Comparison of ENCODE assay signal across 20 cellular contexts in the genomic region with DNA sequence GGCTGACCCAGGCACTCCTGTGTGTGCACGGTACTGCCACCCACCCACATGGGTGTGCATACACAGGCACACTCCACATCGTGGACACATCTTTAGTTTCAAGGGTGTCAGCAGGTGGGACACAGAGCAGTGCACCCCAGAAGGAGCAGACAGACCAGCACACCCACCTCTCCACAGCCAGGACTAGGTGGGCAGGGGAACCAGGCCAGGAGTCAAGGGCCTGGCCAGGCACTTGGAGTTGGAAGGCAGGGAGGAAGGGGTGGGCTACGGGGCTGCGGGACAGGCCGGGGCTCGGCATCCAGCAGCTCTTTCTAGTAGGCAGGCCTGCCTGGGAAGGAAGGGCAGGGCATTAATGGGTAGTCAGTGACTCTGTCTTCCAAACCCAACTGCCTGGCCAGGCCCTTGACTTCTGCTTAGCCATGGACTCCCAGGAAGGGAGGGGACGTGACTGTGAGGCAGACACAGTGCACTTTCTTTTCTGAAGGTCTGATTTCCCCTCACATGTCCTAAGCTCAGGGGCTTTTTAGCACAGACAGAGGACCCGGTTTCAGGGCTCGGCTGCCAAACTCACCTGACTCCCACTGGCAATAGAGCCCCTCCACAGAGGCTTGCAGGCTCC. TPM values are rescaled to one million over a fixed set of nuclear protein-coding genes. Genes with fewer than 3 reads are reported as not detected.
DNase-seq lines count a peak whose midpoint lies in the region; ATAC-seq, FAIRE-seq and TF ChIP-seq lines count a peak whose summit lies in the region.
"Had no signal": no experiment of that assay in that cellular context is flagged by ENCODE, and none has a peak within 500 bp of the region (broad histone marks: within the 10 kb centered on the region; RNA-seq: fewer than 3 reads in every experiment).

No MANE protein-coding gene starts in this region.

- ATAC-seq in natural killer cell (no peak), activated B cell treated with CpG ODN at 0.5 μM for 24 hours (ENCODE audit: low read depth) (no peak), omental fat pad (ENCODE audit: low FRiP score) (no peak)
- ATAC-seq in natural killer cell treated with Interleukin-12 subunit alpha and Interleukin-12 subunit beta and Interleukin-15 and Interleukin-18, amount 100 ng/mL, for 72 hours = no peak
- ATAC-seq: activated naive CD8-positive, alpha-beta T cell treated with anti-CD3 and anti-CD28 coated beads, Interleukin-2, amount 50 U/mL, for 24 hours had no signal

- H3K4me1 Mint-ChIP-seq in natural killer cell (peaks cover 27 to 58% of the 10 kb centered on the region in 2 donors), activated B cell treated with CpG ODN at 0.5 μM for 24 hours (no peaks in the 10 kb centered on the region)
- H3K4me1 Mint-ChIP-seq in natural killer cell treated with Interleukin-12 subunit alpha and Interleukin-12 subunit beta and Interleukin-15 and Interleukin-18, amount 100 ng/mL, for 72 hours (ENCODE audit: low read depth in 2 of 2) = peaks cover 9 to 28% of the 10 kb centered on the region in 2 donors

- H3K4me1 ChIP-seq in PC-9 (replicated peaks; ENCODE audit: insufficient read depth) = 0 out of 2 replicates have a peak, but pooled peaks cover 7% of the 10 kb centered on the region

- H3K27ac Mint-ChIP-seq in natural killer cell (peak overlapping the region in 1 of 2 donors; percentile 70), activated B cell treated with CpG ODN at 0.5 μM for 24 hours (no peak overlapping the region)
- H3K27ac Mint-ChIP-seq in natural killer cell treated with Interleukin-12 subunit alpha and Interleukin-12 subunit beta and Interleukin-15 and Interleukin-18, amount 100 ng/mL, for 72 hours = peak overlapping the region in 1 of 2 donors; percentile 31
- H3K27ac Mint-ChIP-seq: activated CD4-positive, alpha-beta T cell treated with anti-CD3 and anti-CD28 coated beads, Interleukin-2, amount 10 ng/mL, durations not matched to agents 24 days and 14 days; activated naive CD8-positive, alpha-beta T cell treated with anti-CD3 and anti-CD28 coated beads, Interleukin-2, amount 50 U/mL, for 24 hours; brain; memory B cell had no signal

- no peak overlapping the region for H3K4me2 ChIP-seq in PC-9

- H3K27me3 Mint-ChIP-seq in natural killer cell (ENCODE audit: low read depth in 2 of 2) (no peaks in the 10 kb centered on the region), activated B cell treated with CpG ODN at 0.5 μM for 24 hours (peaks cover 7% of the 10 kb centered on the region)
- peaks cover 0 to 3% of the 10 kb centered on the region in 2 donors for H3K27me3 Mint-ChIP-seq in natural killer cell treated with Interleukin-12 subunit alpha and Interleukin-12 subunit beta and Interleukin-15 and Interleukin-18, amount 100 ng/mL, for 72 hours
- H3K27me3 Mint-ChIP-seq: activated naive CD8-positive, alpha-beta T cell treated with anti-CD3 and anti-CD28 coated beads, Interleukin-2, amount 50 U/mL, for 24 hours had no signal

- no peaks in the 10 kb centered on the region for H3F3A ChIP-seq in PC-9 (ENCODE audit: insufficient read depth, low read depth)

- FAIRE-seq in urothelium cell line (lab: Jason Lieb, UNC) = peak; percentile 48

- DNase-seq in natural killer cell (peak; percentile 9), activated B cell treated with CpG ODN at 0.5 μM for 24 hours (peak; percentile 9), omental fat pad (ENCODE audit: low spot score) (peak; percentile 15), urothelium cell line (ENCODE audit: low spot score) (no peak), PC-9 (no peak), NCI-H2081 treated with DMSO at 0.1 percent for 48 hours (lab: John Stamatoyannopoulos, UW) (no peak)
- DNase-seq in natural killer cell treated with Interleukin-12 subunit alpha and Interleukin-12 subunit beta and Interleukin-15 and Interleukin-18, amount 100 ng/mL, for 72 hours (ENCODE audit: low spot score) = no peak
- DNase-seq: activated CD4-positive, alpha-beta T cell treated with anti-CD3 and anti-CD28 coated beads, Interleukin-2, amount 10 ng/mL, durations not matched to agents 24 days and 14 days; activated naive CD8-positive, alpha-beta T cell treated with anti-CD3 and anti-CD28 coated beads, Interleukin-2, amount 50 U/mL, for 24 hours; EL; foreskin fibroblast; GOT3; Kasumi-1; naive B cell; NCI-H1048; NCI-H2081; NCI-H510A; RPMI8226 had no signal

- H3K9me3 Mint-ChIP-seq in natural killer cell (no peaks in the 10 kb centered on the region), activated B cell treated with CpG ODN at 0.5 μM for 24 hours (no peaks in the 10 kb centered on the region)
- H3K9me3 Mint-ChIP-seq in natural killer cell treated with Interleukin-12 subunit alpha and Interleukin-12 subunit beta and Interleukin-15 and Interleukin-18, amount 100 ng/mL, for 72 hours = no peaks in the 10 kb centered on the region
- H3K9me3 Mint-ChIP-seq: activated CD4-positive, alpha-beta T cell treated with anti-CD3 and anti-CD28 coated beads, Interleukin-2, amount 10 ng/mL, durations not matched to agents 24 days and 14 days; activated naive CD8-positive, alpha-beta T cell treated with anti-CD3 and anti-CD28 coated beads, Interleukin-2, amount 50 U/mL, for 24 hours; memory B cell had no signal

- intact Hi-C loops in natural killer cell (cut with micrococcal nuclease) (no loop called here), activated B cell treated with CpG ODN at 0.5 μM for 24 hours (cut with micrococcal nuclease) (no loop called here), PC-9 (cut with micrococcal nuclease; ENCODE audit: unreplicated experiment) (loop anchor here (10.0 kb wide), 1 partner anchor 387 kb away; no protein-coding TSS in a partner anchor)

- CTCF ChIA-PET in activated B cell treated with CpG ODN at 0.5 μM for 24 hours (lab: Charles Lee) = no interaction called here
- CTCF ChIA-PET in PC-9 (lab: Charles Lee) = no interaction called here

- no peaks in the 10 kb centered on the region for H3K36me3 Mint-ChIP-seq in natural killer cell
- H3K36me3 Mint-ChIP-seq in natural killer cell treated with Interleukin-12 subunit alpha and Interleukin-12 subunit beta and Interleukin-15 and Interleukin-18, amount 100 ng/mL, for 72 hours = no peaks in the 10 kb centered on the region
- no peaks in the 10 kb centered on the region for H3K36me3 Mint-ChIP-seq in activated B cell treated with CpG ODN at 0.5 μM for 24 hours (ENCODE audit: low read depth)
- H3K36me3 Mint-ChIP-seq: brain, memory B cell, naive B cell had no signal

- H4K20me1 ChIP-seq in PC-9 (ENCODE audit: insufficient read depth) = no peaks in the 10 kb centered on the region

- no peaks in the 10 kb centered on the region for H3K79me2 ChIP-seq in PC-9 (ENCODE audit: low read depth)

- no peak for TF ChIP-seq CTCF in natural killer cell (IDR thresholded peaks at IDR 0.05)
- no peak for TF ChIP-seq CTCF in activated B cell treated with CpG ODN at 0.5 μM for 24 hours (IDR thresholded peaks at IDR 0.05)
- no peak for TF ChIP-seq CTCF in omental fat pad (IDR thresholded peaks at IDR 0.05)
- TF ChIP-seq CTCF in PC-9 (conservative IDR thresholded peaks at IDR 0.05) = no peak

- POLR2A ChIA-PET in activated B cell treated with CpG ODN at 0.5 μM for 24 hours (lab: Charles Lee) = no interaction called here
- POLR2A ChIA-PET in PC-9 (lab: Charles Lee; ENCODE audit: unreplicated experiment) = no interaction called here

- H3K4me3 Mint-ChIP-seq in natural killer cell (no peak overlapping the region), activated B cell treated with CpG ODN at 0.5 μM for 24 hours (no peak overlapping the region)
- H3K4me3 Mint-ChIP-seq in natural killer cell treated with Interleukin-12 subunit alpha and Interleukin-12 subunit beta and Interleukin-15 and Interleukin-18, amount 100 ng/mL, for 72 hours = no peak overlapping the region
- H3K4me3 Mint-ChIP-seq: activated CD4-positive, alpha-beta T cell treated with anti-CD3 and anti-CD28 coated beads, Interleukin-2, amount 10 ng/mL, durations not matched to agents 24 days and 14 days; activated naive CD8-positive, alpha-beta T cell treated with anti-CD3 and anti-CD28 coated beads, Interleukin-2, amount 50 U/mL, for 24 hours; brain; memory B cell had no signal

- H2AFZ ChIP-seq in PC-9 = no peak overlapping the region

- no peaks in the 10 kb centered on the region for H3K9me3 ChIP-seq in PC-9 (ENCODE audit: insufficient read depth, low read depth)

- H3K36me3 ChIP-seq in PC-9 (ENCODE audit: low read depth) = no peaks in the 10 kb centered on the region

- H3K27ac ChIP-seq in PC-9 = no peak overlapping the region

- no peaks in the 10 kb centered on the region for H3K9me2 ChIP-seq in PC-9 (ENCODE audit: insufficient read depth)

- no peaks in the 10 kb centered on the region for H3K27me3 ChIP-seq in PC-9 (ENCODE audit: insufficient read depth, low read depth)

- no TSS peak for BruUV-seq in PC-9 (replicated peaks; lab: Mats Ljungman, UMichigan)

- H3K4me3 ChIP-seq in PC-9 = no peak overlapping the region

RNA-seq across cellular contexts. Expression of a gene that starts 14.6 kb away (rescaled TPM):
- total RNA-seq in natural killer cell (10 to 100 TPM in 2 of 3 donors, 1 to 10 TPM in 1; 9.3 to 12.9 (median 10.9) TPM), activated B cell treated with CpG ODN at 0.5 μM for 24 hours (1.7 and 1.8 TPM in 2 replicates), omental fat pad (1 to 10 TPM in 2 of 4 donors, under 1 TPM in 2; 0.28 to 2.8 (median 0.92) TPM), PC-9 (2021) (15.4 and 23.9 TPM in 2 replicates)
- total RNA-seq in natural killer cell treated with Interleukin-12 subunit alpha and Interleukin-12 subunit beta and Interleukin-15 and Interleukin-18, amount 100 ng/mL, for 72 hours = 1 to 10 TPM in 1 of 2 donors, under 1 TPM in 1; 0.69 to 1.1 TPM

Comparison
In these comparisons a context has a peak if more than half of its experiments do, and no peak if none do; other contexts are left out.
1. DNase-seq: peak in natural killer cell (single experiment), activated B cell treated with CpG ODN at 0.5 μM for 24 hours (single experiment) and omental fat pad (single experiment); none in natural killer cell treated with Interleukin-12 subunit alpha and Interleukin-12 subunit beta and Interleukin-15 and Interleukin-18, amount 100 ng/mL, for 72 hours (single experiment), urothelium cell line (single experiment), PC-9 (0 of 2) and NCI-H2081 treated with DMSO at 0.1 percent for 48 hours (single experiment).